In genomic region chr2:72830273-72830672, GRCh38 we compare ENCODE assay signal across 30 cellular contexts. TPM values are rescaled to one million over a fixed set of nuclear protein-coding genes. Genes with fewer than 3 reads are reported as not detected.
A peak's percentile ranks its signal among the peaks of the same experiment; 100 is the strongest.
DNase-seq lines count a peak whose midpoint lies in the region; ATAC-seq lines count a peak whose summit lies in the region.
"Had no signal": no experiment of that assay in that cellular context is flagged by ENCODE, and none has a peak within 500 bp of the region (broad histone marks: within the 10 kb centered on the region; RNA-seq: fewer than 3 reads in every experiment).

No MANE protein-coding gene starts in this region.

- no peaks in the 10 kb centered on the region for H3K36me3 ChIP-seq in H7 (replicated peaks; ENCODE audit: control insufficient read depth, insufficient read depth, low read length)
- H3K36me3 ChIP-seq: BLaER1 treated with 17β-estradiol and CSF1 and Interleukin-3, amounts not matched to agents 10 nM and 100 nM had no signal

- H3K27me3 ChIP-seq in H7 (ENCODE audit: control insufficient read depth, insufficient read depth, low read length), result no peaks in the 10 kb centered on the region
- H3K27me3 ChIP-seq: BLaER1 treated with 17β-estradiol and CSF1 and Interleukin-3, amounts not matched to agents 10 nM and 100 nM had no signal

- peaks cover 7% of the 10 kb centered on the region for H3K27me3 Mint-ChIP-seq in T-helper 2 cell treated with Interferon-gamma antibody and Interleukin-4, amounts not matched to agents 5 μg/mL and 100 μg/mL, for 36 hours (ENCODE audit: low read depth)

- peak overlapping the region; percentile 69 for H3K4me3 Mint-ChIP-seq in T-helper 2 cell treated with Interferon-gamma antibody and Interleukin-4, amounts not matched to agents 5 μg/mL and 100 μg/mL, for 36 hours
- H3K4me3 Mint-ChIP-seq: nephron had no signal

- peaks cover 50% of the 10 kb centered on the region for H3K4me1 Mint-ChIP-seq in T-helper 2 cell treated with Interferon-gamma antibody and Interleukin-4, amounts not matched to agents 5 μg/mL and 100 μg/mL, for 36 hours (ENCODE audit: low read depth)

- peak overlapping the region; percentile 70 for H3K27ac Mint-ChIP-seq in T-helper 2 cell treated with Interferon-gamma antibody and Interleukin-4, amounts not matched to agents 5 μg/mL and 100 μg/mL, for 36 hours
- H3K27ac Mint-ChIP-seq: nephron had no signal

- no peaks in the 10 kb centered on the region for H3K9me3 Mint-ChIP-seq in T-helper 2 cell treated with Interferon-gamma antibody and Interleukin-4, amounts not matched to agents 5 μg/mL and 100 μg/mL, for 36 hours
- H3K9me3 Mint-ChIP-seq: nephron had no signal

- ATAC-seq in GM18517 (IDR thresholded peaks at IDR 0.05; ENCODE audit: unreplicated experiment) (peak; percentile 47), GM19351 (IDR thresholded peaks at IDR 0.05; ENCODE audit: unreplicated experiment) (peak; percentile 49), HG03135 (IDR thresholded peaks at IDR 0.05; ENCODE audit: unreplicated experiment) (peak; percentile 41)
- ATAC-seq: HCT116, left cardiac atrium had no signal

- no peak overlapping the region for H3K4me3 ChIP-seq in H7 (ENCODE audit: insufficient read depth, low read depth, low read length)
- H3K4me3 ChIP-seq: BLaER1 treated with 17β-estradiol and CSF1 and Interleukin-3, amounts not matched to agents 10 nM and 100 nM; PC-9; SK-N-MC had no signal

- no peak for DNase-seq in T-helper 2 cell treated with Interferon-gamma antibody and Interleukin-4, amounts not matched to agents 5 μg/mL and 100 μg/mL, for 36 hours (ENCODE audit: low spot score)
- DNase-seq in H7 (no peak), HUDEP-2 (lab: John Stamatoyannopoulos, UW; ENCODE audit: unreplicated experiment in 76 of 76) (no peak)
- no peak for DNase-seq in activated CD4-positive, alpha-beta T cell treated with anti-CD3 and anti-CD28 coated beads for 4 hours
- DNase-seq: activated CD4-positive, alpha-beta T cell treated with anti-CD3 and anti-CD28 coated beads, Interleukin-2, amount 50 U/mL, for 4 hours; activated CD4-positive, CD25-positive, alpha-beta regulatory T cell; activated gamma-delta T cell treated with Interleukin-2 at 50 U/mL for 16 hours; activated T-cell treated with anti-CD3 and anti-CD28 coated beads for 4 hours; Caco-2; caudate nucleus; cortex of kidney; DMS53; effector memory CD4-positive, alpha-beta T cell; hypothalamus; KBM-7; left cardiac atrium; NCI-H1105 treated with DMSO at 0.1 percent for 48 hours; NCI-H1930; NCI-H2171 treated with DMSO at 0.1 percent for 48 hours; NCI-H524; PC-9; stimulated activated CD4-positive, alpha-beta T cell treated with anti-CD3 and anti-CD28 coated beads, Interleukin-4, amount 100 ng/mL, for 4 hours; trophoblast cell had no signal

- no peaks in the 10 kb centered on the region for H3K36me3 Mint-ChIP-seq in T-helper 2 cell treated with Interferon-gamma antibody and Interleukin-4, amounts not matched to agents 5 μg/mL and 100 μg/mL, for 36 hours (ENCODE audit: low read depth)

RNA-seq across cellular contexts. Expression of gene EXOC6B, which starts 4.4 kb away (rescaled TPM):
- 20.5 and 25.3 TPM in 2 replicates for total RNA-seq in H7 (2014; rRNA removed; shearing (Covaris generic))

RNA-seq across cellular contexts. Expression of gene SPR, which starts 56.9 kb away (rescaled TPM):
- total RNA-seq in H7 (2014; rRNA removed; shearing (Covaris generic)), result 3.7 and 8.0 TPM in 2 replicates
